ENCODE assay signal across 1 cellular context in the genomic region with DNA sequence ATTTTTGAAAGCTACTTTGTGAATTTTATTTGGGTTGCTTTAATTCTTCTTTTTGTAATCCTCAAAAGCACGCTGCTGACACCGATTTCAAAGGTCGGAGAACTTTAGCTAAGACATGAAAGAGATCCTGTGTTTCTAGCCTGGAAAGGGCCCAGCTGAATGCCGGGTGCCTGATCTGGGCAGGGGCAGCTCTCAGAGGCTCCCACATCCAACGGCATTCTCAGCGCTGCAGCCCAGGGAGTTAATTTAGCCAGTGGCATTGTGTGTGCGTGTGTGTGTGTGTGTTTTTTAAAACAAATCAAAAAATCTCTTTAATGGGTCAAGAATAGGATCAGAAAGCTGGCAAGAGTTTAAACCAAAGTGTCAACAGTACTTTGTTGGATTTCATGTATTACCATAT.
TF ChIP-seq lines count a peak whose summit lies in the region.

No MANE protein-coding gene starts in this region.

TF ChIP-seq in WTC11, 78 proteins besides CTCF, POLR2A, EP300 and RAD21 (continued from another document):
- TF ChIP-seq FOXP4 (CRISPR knock-in tag; IDR thresholded peaks at IDR 0.05) = no peak
- no peak for TF ChIP-seq MXD4 (CRISPR knock-in tag; IDR thresholded peaks at IDR 0.05; ENCODE audit: borderline replicate concordance)
- no peak for TF ChIP-seq ZNF425 (CRISPR knock-in tag; conservative IDR thresholded peaks at IDR 0.05)
- TF ChIP-seq, protein P1, sequence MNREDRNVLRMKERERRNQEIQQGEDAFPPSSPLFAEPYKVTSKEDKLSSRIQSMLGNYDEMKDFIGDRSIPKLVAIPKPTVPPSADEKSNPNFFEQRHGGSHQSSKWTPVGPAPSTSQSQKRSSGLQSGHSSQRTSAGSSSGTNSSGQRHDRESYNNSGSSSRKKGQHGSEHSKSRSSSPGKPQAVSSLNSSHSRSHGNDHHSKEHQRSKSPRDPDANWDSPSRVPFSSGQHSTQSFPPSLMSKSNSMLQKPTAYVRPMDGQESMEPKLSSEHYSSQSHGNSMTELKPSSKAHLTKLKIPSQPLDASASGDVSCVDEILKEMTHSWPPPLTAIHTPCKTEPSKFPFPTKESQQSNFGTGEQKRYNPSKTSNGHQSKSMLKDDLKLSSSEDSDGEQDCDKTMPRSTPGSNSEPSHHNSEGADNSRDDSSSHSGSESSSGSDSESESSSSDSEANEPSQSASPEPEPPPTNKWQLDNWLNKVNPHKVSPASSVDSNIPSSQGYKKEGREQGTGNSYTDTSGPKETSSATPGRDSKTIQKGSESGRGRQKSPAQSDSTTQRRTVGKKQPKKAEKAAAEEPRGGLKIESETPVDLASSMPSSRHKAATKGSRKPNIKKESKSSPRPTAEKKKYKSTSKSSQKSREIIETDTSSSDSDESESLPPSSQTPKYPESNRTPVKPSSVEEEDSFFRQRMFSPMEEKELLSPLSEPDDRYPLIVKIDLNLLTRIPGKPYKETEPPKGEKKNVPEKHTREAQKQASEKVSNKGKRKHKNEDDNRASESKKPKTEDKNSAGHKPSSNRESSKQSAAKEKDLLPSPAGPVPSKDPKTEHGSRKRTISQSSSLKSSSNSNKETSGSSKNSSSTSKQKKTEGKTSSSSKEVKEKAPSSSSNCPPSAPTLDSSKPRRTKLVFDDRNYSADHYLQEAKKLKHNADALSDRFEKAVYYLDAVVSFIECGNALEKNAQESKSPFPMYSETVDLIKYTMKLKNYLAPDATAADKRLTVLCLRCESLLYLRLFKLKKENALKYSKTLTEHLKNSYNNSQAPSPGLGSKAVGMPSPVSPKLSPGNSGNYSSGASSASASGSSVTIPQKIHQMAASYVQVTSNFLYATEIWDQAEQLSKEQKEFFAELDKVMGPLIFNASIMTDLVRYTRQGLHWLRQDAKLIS (CRISPR knock-in tag; IDR thresholded peaks at IDR 0.05; ENCODE audit: borderline replicate concordance) = no peak
- TF ChIP-seq ZNF671 (CRISPR knock-in tag; IDR thresholded peaks at IDR 0.05) = no peak
- TF ChIP-seq ERG (CRISPR knock-in tag; IDR thresholded peaks at IDR 0.05) = no peak
- no peak for TF ChIP-seq ZNF416 (CRISPR knock-in tag; IDR thresholded peaks at IDR 0.05)
- no peak for TF ChIP-seq SMAD3 (CRISPR knock-in tag; IDR thresholded peaks at IDR 0.05; ENCODE audit: borderline replicate concordance)
- no peak for TF ChIP-seq E2F1 (CRISPR knock-in tag; IDR thresholded peaks at IDR 0.05)
- TF ChIP-seq TP53 (CRISPR knock-in tag; IDR thresholded peaks at IDR 0.05) = no peak
- no peak for TF ChIP-seq NR2C2 (CRISPR knock-in tag; IDR thresholded peaks at IDR 0.05)
TF ChIP-seq in WTC11: peak in this region for 0.
